Comparison of ENCODE assay signal across 19 cellular contexts in the genomic region with DNA sequence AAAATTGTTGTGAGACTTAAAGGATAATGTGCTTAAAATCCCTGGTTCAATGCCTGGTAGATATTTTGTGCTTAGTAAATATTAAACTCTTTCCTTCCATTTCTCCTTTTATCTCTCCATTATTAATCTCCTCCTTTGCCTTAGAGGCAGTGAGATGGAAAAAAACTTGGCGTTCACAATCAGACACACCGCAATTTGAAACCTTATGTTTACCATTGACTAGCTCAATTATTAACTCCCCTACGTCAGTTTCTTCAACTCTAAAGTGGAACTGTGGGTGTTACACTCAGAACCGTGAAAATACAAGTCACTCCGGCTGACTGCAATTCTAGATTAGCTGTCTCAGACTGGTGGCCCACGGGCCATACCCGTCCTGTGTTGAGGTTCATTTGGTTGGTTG.
DNase-seq lines count a peak whose midpoint lies in the region; ATAC-seq, FAIRE-seq and TF ChIP-seq lines count a peak whose summit lies in the region.
"Had no signal": no experiment of that assay in that cellular context is flagged by ENCODE, and none has a peak within 500 bp of the region (broad histone marks: within the 10 kb centered on the region; RNA-seq: fewer than 3 reads in every experiment).

No MANE protein-coding gene starts in this region.

- peak; percentile 23 to 57 (median 40) for DNase-seq in body of pancreas
- DNase-seq in kidney tubule cell (ENCODE audit: low spot score) = peak; percentile 68
- DNase-seq in prostate gland (ENCODE audit: low spot score) = no peak
- DNase-seq in NCI-H1105 treated with DMSO at 0.1 percent for 48 hours (lab: John Stamatoyannopoulos, UW) = no peak
- DNase-seq in colonic mucosa = no peak
- DNase-seq: C1 segment of cervical spinal cord, DMS153, H7, Kasumi-1, NCI-H187 treated with DMSO at 0.1 percent for 48 hours, NCI-H2171, NCI-H446 treated with DMSO at 0.1 percent for 48 hours, OCI-M1, RPMI8226, SIG-M5 had no signal

- peaks cover 14% of the 10 kb centered on the region for H3K4me1 ChIP-seq in body of pancreas
- H3K4me1 ChIP-seq in prostate gland (replicated peaks) = no peaks in the 10 kb centered on the region
- no peaks in the 10 kb centered on the region for H3K4me1 ChIP-seq in colonic mucosa

- H3K27ac Mint-ChIP-seq in stimulated activated memory B cell treated with anti-CD40 and anti-IgM and Interleukin-4, amounts not matched to agents 10 μg/mL and 1 μg/mL and 100 μg/mL, for 72 hours = no peak overlapping the region
- H3K27ac Mint-ChIP-seq: IgD-negative memory B cell had no signal

- no peak overlapping the region for H3K9ac ChIP-seq in colonic mucosa (ENCODE audit: low read depth in 2 of 2, low read length in 2 of 2)

- H3K27me3 Mint-ChIP-seq in stimulated activated memory B cell treated with anti-CD40 and anti-IgM and Interleukin-4, amounts not matched to agents 10 μg/mL and 1 μg/mL and 100 μg/mL, for 72 hours = no peaks in the 10 kb centered on the region
- H3K27me3 Mint-ChIP-seq: IgD-negative memory B cell had no signal

- H3K36me3 Mint-ChIP-seq in stimulated activated memory B cell treated with anti-CD40 and anti-IgM and Interleukin-4, amounts not matched to agents 10 μg/mL and 1 μg/mL and 100 μg/mL, for 72 hours = no peaks in the 10 kb centered on the region

- H3K27me3 ChIP-seq in body of pancreas (no peaks in the 10 kb centered on the region), prostate gland (replicated peaks; ENCODE audit: insufficient read depth) (no peaks in the 10 kb centered on the region), colonic mucosa (no peaks in the 10 kb centered on the region)

- peak; percentile 94 for FAIRE-seq in A204.1 (lab: Jason Lieb, UNC)

- TF ChIP-seq CTCF in body of pancreas (IDR thresholded peaks at IDR 0.05) = no peak
- TF ChIP-seq CTCF in prostate gland (IDR thresholded peaks at IDR 0.05) = no peak
- no peak for TF ChIP-seq CTCF in colonic mucosa (IDR thresholded peaks at IDR 0.05)

- peak overlapping the region in 3 of 4 donors; percentile 44 to 69 (median 54) for H3K27ac ChIP-seq in body of pancreas
- H3K27ac ChIP-seq in prostate gland = peak overlapping the region; percentile 10 to 53
- no peak overlapping the region for H3K27ac ChIP-seq in colonic mucosa

- no peak overlapping the region for H3K4me3 Mint-ChIP-seq in stimulated activated memory B cell treated with anti-CD40 and anti-IgM and Interleukin-4, amounts not matched to agents 10 μg/mL and 1 μg/mL and 100 μg/mL, for 72 hours
- H3K4me3 Mint-ChIP-seq: IgD-negative memory B cell had no signal

- intact Hi-C loops in body of pancreas (cut with DNase I) = no loop called here
- intact Hi-C loops in prostate gland (cut with DNase I) = no loop called here
- intact Hi-C loops in colonic mucosa (cut with DNase I) = no loop called here

- no peaks in the 10 kb centered on the region for H3K4me1 Mint-ChIP-seq in stimulated activated memory B cell treated with anti-CD40 and anti-IgM and Interleukin-4, amounts not matched to agents 10 μg/mL and 1 μg/mL and 100 μg/mL, for 72 hours

- WGBS in body of pancreas, 2 donors = 13 to 21% methylated on average over 7 of the region's 7 CpGs
- 53% methylated on average over 7 of the region's 7 CpGs for WGBS in prostate gland

- ATAC-seq in body of pancreas = peak; percentile 91
- no peak for ATAC-seq in stimulated activated memory B cell treated with anti-CD40 and anti-IgM and Interleukin-4, amounts not matched to agents 10 μg/mL and 1 μg/mL and 100 μg/mL, for 72 hours
- no peak for ATAC-seq in GM21526 (IDR thresholded peaks at IDR 0.05; ENCODE audit: low FRiP score, unreplicated experiment)

- H3K4me3 ChIP-seq in body of pancreas (no peak overlapping the region), prostate gland (no peak overlapping the region), colonic mucosa (no peak overlapping the region)

- no peaks in the 10 kb centered on the region for H3K9me3 Mint-ChIP-seq in stimulated activated memory B cell treated with anti-CD40 and anti-IgM and Interleukin-4, amounts not matched to agents 10 μg/mL and 1 μg/mL and 100 μg/mL, for 72 hours
- H3K9me3 Mint-ChIP-seq: IgD-negative memory B cell had no signal

- H3K9me3 ChIP-seq in body of pancreas = no peaks in the 10 kb centered on the region
- no peaks in the 10 kb centered on the region for H3K9me3 ChIP-seq in prostate gland
- H3K9me3 ChIP-seq in colonic mucosa = no peaks in the 10 kb centered on the region

- H3K36me3 ChIP-seq in body of pancreas (replicated peaks in 1 of 2; ENCODE audit: insufficient read depth in 1 of 2, low read depth in 2 of 2) (no peaks in the 10 kb centered on the region), prostate gland (no peaks in the 10 kb centered on the region), colonic mucosa (no peaks in the 10 kb centered on the region)

- TF ChIP-seq POLR2A in body of pancreas (IDR thresholded peaks at IDR 0.05) = peak in 2 of 3 donors; percentile 18 to 28
- no peak for TF ChIP-seq POLR2A in prostate gland (IDR thresholded peaks at IDR 0.05)

Comparison
In these comparisons a context has a peak if more than half of its experiments do, and no peak if none do; other contexts are left out.
1. DNase-seq: peak in body of pancreas (4 of 4) and kidney tubule cell (single experiment); none in prostate gland (single experiment), NCI-H1105 treated with DMSO at 0.1 percent for 48 hours (single experiment) and colonic mucosa (single experiment).